7 cellular contexts compared by ENCODE assay signal in the genomic region with DNA sequence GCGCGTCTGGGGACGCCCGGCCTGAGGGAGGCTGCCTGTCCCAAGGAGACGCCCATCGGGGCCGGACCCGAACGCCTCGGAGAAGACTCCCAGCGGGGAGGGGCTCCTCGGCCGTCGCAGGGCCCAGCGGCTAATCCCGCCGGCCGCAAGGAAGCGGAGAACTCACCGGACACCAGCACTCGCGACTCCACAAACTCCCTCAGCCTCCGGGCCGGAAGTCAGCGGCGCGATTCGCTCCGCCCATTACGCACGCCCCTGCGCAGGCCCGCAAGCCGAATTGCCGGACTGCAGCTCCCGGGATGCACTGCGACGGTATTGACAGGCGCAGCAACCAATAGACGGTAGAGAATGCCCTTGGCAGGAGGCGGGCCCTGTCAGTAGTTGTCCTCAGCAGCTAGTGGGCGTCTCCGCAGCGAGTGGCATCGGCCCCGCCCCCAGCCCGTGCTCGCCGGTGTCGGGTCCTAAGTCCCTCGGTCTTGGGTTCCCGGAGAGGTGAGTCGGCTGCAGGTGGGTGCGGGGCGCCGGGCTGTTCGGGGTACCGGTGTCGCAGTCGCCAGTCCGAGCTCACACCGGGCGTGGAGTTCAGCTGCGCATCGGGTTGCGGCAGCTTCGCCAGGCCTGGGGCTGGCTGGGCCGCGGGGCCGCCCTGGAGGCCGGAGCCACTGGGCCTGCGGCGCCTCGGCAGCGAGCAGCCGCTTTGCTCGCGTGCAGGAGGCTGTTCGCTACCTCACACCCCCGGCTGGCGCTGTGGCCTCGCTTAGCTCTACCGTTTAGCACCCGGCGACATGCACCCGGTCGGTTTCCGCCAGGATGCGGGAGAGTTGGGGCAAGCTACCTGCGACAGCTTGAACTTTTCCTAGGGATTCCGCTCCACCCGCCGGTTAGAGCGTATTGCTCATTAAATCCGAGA.
DNase-seq lines count a peak whose midpoint lies in the region; ATAC-seq, FAIRE-seq and TF ChIP-seq lines count a peak whose summit lies in the region.

A gene (plus strand): TSS at position 437 of the 910 bp plus-strand sequence. CDS start 790 bp downstream, outside the sequence.
A gene (minus strand): TSS at position 226 of the 910 bp plus-strand sequence. CDS start 3,447 bp downstream, outside the sequence.

- DNase-seq in GM18507 (ENCODE audit: extremely low spot score, insufficient read length, low read depth), result peak; percentile 100
- peak; percentile 86 for DNase-seq in NCI-H2029 treated with DMSO at 0.1 percent for 48 hours (lab: John Stamatoyannopoulos, UW)
- peak; percentile 98 for DNase-seq in T-helper 9 cell
- DNase-seq in astrocyte of the hippocampus (ENCODE audit: low read depth, low spot score), result peak; percentile 100
- DNase-seq in hippocampal formation (lab: John Stamatoyannopoulos, UW), result peak; percentile 97
- peak; percentile 98 for DNase-seq in retinal pigment epithelial cell (ENCODE audit: low read depth)

- peak; percentile 95 for ATAC-seq in HG02981 (IDR thresholded peaks at IDR 0.05; ENCODE audit: unreplicated experiment)

- no peak for TF ChIP-seq CTCF in retinal pigment epithelial cell (conservative IDR thresholded peaks at IDR 0.05; ENCODE audit: low read depth, low read length)

- peak within 1 kb of the TSS; percentile 92 for H3K4me3 ChIP-seq in retinal pigment epithelial cell (ENCODE audit: low read length)

- FAIRE-seq in GM18507 (lab: Jason Lieb, UNC), result peak; percentile 99

Comparison
In these comparisons a context has a peak if more than half of its experiments do, and no peak if none do; other contexts are left out.
1. Peak in every context shown above with its lines: DNase-seq, ATAC-seq and H3K4me3 ChIP-seq.